Comparison of ENCODE assay signal across 10 cellular contexts in genomic region chr6:11224966-11225463, GRCh38. TPM values are rescaled to one million over a fixed set of nuclear protein-coding genes. Genes with fewer than 3 reads are reported as not detected.
DNase-seq lines count a peak whose midpoint lies in the region; ATAC-seq, FAIRE-seq and TF ChIP-seq lines count a peak whose summit lies in the region.
"Had no signal": no experiment of that assay in that cellular context is flagged by ENCODE, and none has a peak within 500 bp of the region (broad histone marks: within the 10 kb centered on the region; RNA-seq: fewer than 3 reads in every experiment).

No MANE protein-coding gene starts in this region.

- POLR2A ChIA-PET in A549 (lab: Yijun Ruan, JAX): interaction anchor here (0.7 kb wide), 1 partner anchor 26 kb away, joined by 6 read pairs; no protein-coding TSS in a partner anchor

- H3K4me3 Mint-ChIP-seq in natural killer cell treated with Interleukin-12 subunit alpha and Interleukin-12 subunit beta and Interleukin-15 and Interleukin-18, amount 100 ng/mL, for 72 hours: peak overlapping the region; percentile 85

- no peaks in the 10 kb centered on the region for H3K27me3 ChIP-seq in ascending aorta

- H3K4me2 ChIP-seq in A549: peak overlapping the region; percentile 92

- H3K4me3 ChIP-seq in A549 (0 out of 3 replicates have a peak overlapping the region, but pooled peaks have one; percentile 5), ascending aorta (peak overlapping the region in 1 of 2 donors; percentile 98)

- no peak for TF ChIP-seq EP300 in A549 (IDR thresholded peaks at IDR 0.05)

- H3K9me3 Mint-ChIP-seq in natural killer cell treated with Interleukin-12 subunit alpha and Interleukin-12 subunit beta and Interleukin-15 and Interleukin-18, amount 100 ng/mL, for 72 hours: no peaks in the 10 kb centered on the region

- H3K4me1 Mint-ChIP-seq in natural killer cell treated with Interleukin-12 subunit alpha and Interleukin-12 subunit beta and Interleukin-15 and Interleukin-18, amount 100 ng/mL, for 72 hours (ENCODE audit: low read depth in 2 of 2): peaks cover 81 to 89% of the 10 kb centered on the region in 2 donors

- 77% methylated on average over 4 of the region's 4 CpGs for WGBS in A549 (ENCODE audit: missing lambda C conversion rate)

- H3K27ac ChIP-seq in A549: peak overlapping the region; percentile 93 to 94
- H3K27ac ChIP-seq in ascending aorta: peak overlapping the region; percentile 55 to 91

- TF ChIP-seq CTCF in A549 (IDR thresholded peaks at IDR 0.05) (no peak), ascending aorta (IDR thresholded peaks at IDR 0.05) (no peak)

- no peaks in the 10 kb centered on the region for H3K9me3 ChIP-seq in A549
- no peaks in the 10 kb centered on the region for H3K9me3 ChIP-seq in ascending aorta

- no peaks in the 10 kb centered on the region for H3K27me3 Mint-ChIP-seq in natural killer cell treated with Interleukin-12 subunit alpha and Interleukin-12 subunit beta and Interleukin-15 and Interleukin-18, amount 100 ng/mL, for 72 hours

- peak overlapping the region; percentile 95 to 97 for H3K27ac Mint-ChIP-seq in natural killer cell treated with Interleukin-12 subunit alpha and Interleukin-12 subunit beta and Interleukin-15 and Interleukin-18, amount 100 ng/mL, for 72 hours

- ATAC-seq in A549 (no peak), HG02759 (IDR thresholded peaks at IDR 0.05; ENCODE audit: unreplicated experiment) (peak; percentile 7), HG02970 (IDR thresholded peaks at IDR 0.05; ENCODE audit: low FRiP score, unreplicated experiment) (no peak), HG02884 (IDR thresholded peaks at IDR 0.05; ENCODE audit: unreplicated experiment) (no peak)
- peak; percentile 32 to 60 for ATAC-seq in natural killer cell treated with Interleukin-12 subunit alpha and Interleukin-12 subunit beta and Interleukin-15 and Interleukin-18, amount 100 ng/mL, for 72 hours

- H3K4me1 ChIP-seq in A549 (peaks cover 85% of the 10 kb centered on the region), ascending aorta (peaks cover 22 to 52% of the 10 kb centered on the region in 2 donors)

- no peak for TF ChIP-seq RAD21 in A549 (conservative IDR thresholded peaks at IDR 0.05 in 1 of 2, IDR thresholded peaks at IDR 0.05 in 1 of 2)

- H3K36me3 ChIP-seq in ascending aorta: peaks cover 13 to 49% of the 10 kb centered on the region in 2 donors

- peaks cover 20% of the 10 kb centered on the region for H3K36me3 Mint-ChIP-seq in natural killer cell treated with Interleukin-12 subunit alpha and Interleukin-12 subunit beta and Interleukin-15 and Interleukin-18, amount 100 ng/mL, for 72 hours

- no peak for TF ChIP-seq POLR2A in A549 (IDR thresholded peaks at IDR 0.05; ENCODE audit: low read length)

- no peak for FAIRE-seq in A549 (lab: Jason Lieb, UNC)
- FAIRE-seq: bronchial epithelial cell, frontal cortex had no signal

- CTCF ChIA-PET in A549 (lab: Yijun Ruan, JAX): interaction anchor here (3.9 kb wide), 1 partner anchor 271 kb away, joined by 16 read pairs; no protein-coding TSS in a partner anchor

- intact Hi-C loops in ascending aorta (cut with DNase I): no loop called here

- DNase-seq in A549 (ENCODE audit: low read depth in 1 of 2, low spot score in 1 of 2): no peak
- DNase-seq in ascending aorta (ENCODE audit: low spot score in 2 of 2): no peak
- DNase-seq in natural killer cell treated with Interleukin-12 subunit alpha and Interleukin-12 subunit beta and Interleukin-15 and Interleukin-18, amount 100 ng/mL, for 72 hours (ENCODE audit: low spot score): no peak
- DNase-seq in NCI-H187 treated with DMSO at 0.1 percent for 48 hours (lab: John Stamatoyannopoulos, UW): no peak
- no peak for DNase-seq in SW480 (ENCODE audit: low spot score)

TF ChIP-seq in A549, 52 proteins besides CTCF, POLR2A, EP300 and RAD21:
- TF ChIP-seq KDM1A (IDR thresholded peaks at IDR 0.05; ENCODE audit: low read depth) (no peak), EHMT2 (IDR thresholded peaks at IDR 0.05; ENCODE audit: low read depth) (no peak), FOSB (CRISPR knock-in tag; IDR thresholded peaks at IDR 0.05) (no peak)

RNA-seq across cellular contexts. Expression of gene NEDD9, which starts 7.5 kb away (rescaled TPM):
- polyA plus RNA-seq in A549 (2011; rRNA removed) (79.6 and 82.5 TPM in 2 replicates), A549 (2017; fragmentation: RNase III; extraction: RNeasy Plus Mini Kit Qiagen cat#74134 plus additional on column Dnase treatment) (43.6 to 47.9 TPM (median 46.7 TPM) in 3 replicates)
- 58.4 and 71.1 TPM in 2 replicates for polyA plus RNA-seq in A549 (2012; cell fraction: cytosol; rRNA removed)
- polyA plus RNA-seq in A549 (2012; cell fraction: nucleus; rRNA removed): 106 and 118 TPM in 2 replicates
- 212 and 221 TPM in 2 replicates for polyA minus RNA-seq in A549 (2011; rRNA and poly(A)+ RNA removed)
- total RNA-seq in ascending aorta: 150 TPM
- 10 to 100 TPM; 59.9 to 81.3 TPM for total RNA-seq in natural killer cell treated with Interleukin-12 subunit alpha and Interleukin-12 subunit beta and Interleukin-15 and Interleukin-18, amount 100 ng/mL, for 72 hours

Comparison
In these comparisons a context has a peak if more than half of its experiments do, and no peak if none do; other contexts are left out.
1. ATAC-seq: peak in HG02759 (single experiment) and natural killer cell treated with Interleukin-12 subunit alpha and Interleukin-12 subunit beta and Interleukin-15 and Interleukin-18, amount 100 ng/mL, for 72 hours (2 of 2); none in A549 (0 of 2), HG02970 (single experiment) and HG02884 (single experiment).